ENCODE assay signal across 19 cellular contexts in the genomic region with DNA sequence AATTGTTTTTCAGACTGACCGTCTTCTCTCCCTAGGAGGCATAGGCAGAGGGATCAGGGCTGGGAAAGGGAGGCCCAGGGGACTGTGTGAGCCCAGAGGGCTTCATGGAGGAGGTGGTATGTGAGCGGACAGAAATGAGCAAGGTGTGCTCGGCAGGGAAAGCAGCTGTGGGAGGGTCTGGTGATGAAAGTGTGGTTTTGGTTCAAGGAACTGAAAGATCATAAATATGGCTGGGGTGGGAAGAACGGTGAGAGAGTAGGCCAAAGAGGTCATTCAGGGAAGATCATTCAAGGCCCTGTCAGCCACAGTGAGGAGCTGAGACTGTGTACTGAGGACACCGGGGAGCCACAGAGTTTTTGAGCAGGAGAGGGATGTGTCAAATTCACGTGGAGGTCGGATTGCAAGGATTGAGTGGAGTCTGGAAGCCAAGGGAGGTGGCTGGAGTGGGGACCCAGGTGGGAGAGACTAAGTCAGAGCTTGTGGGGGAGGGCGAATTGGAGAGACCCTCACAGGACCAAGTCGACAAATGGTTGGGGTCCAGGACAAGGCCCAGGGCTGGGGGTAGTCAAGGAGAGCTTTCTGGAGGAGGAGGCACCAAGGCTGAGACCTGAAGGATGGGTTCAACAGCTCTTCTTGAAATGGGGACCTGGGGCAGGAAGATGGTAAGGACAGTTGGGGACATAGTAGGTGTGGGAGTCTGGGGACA. TPM values are rescaled to one million over a fixed set of nuclear protein-coding genes. Genes with fewer than 3 reads are reported as not detected.
DNase-seq lines count a peak whose midpoint lies in the region; ATAC-seq and TF ChIP-seq lines count a peak whose summit lies in the region.
"Had no signal": no experiment of that assay in that cellular context is flagged by ENCODE, and none has a peak within 500 bp of the region (broad histone marks: within the 10 kb centered on the region; RNA-seq: fewer than 3 reads in every experiment).

No MANE protein-coding gene starts in this region.

- peak overlapping the region; percentile 4 for H3K27ac Mint-ChIP-seq in activated naive CD8-positive, alpha-beta T cell treated with anti-CD3 and anti-CD28 coated beads for 36 hours
- H3K27ac Mint-ChIP-seq in activated naive CD8-positive, alpha-beta T cell treated with anti-CD3 and anti-CD28 coated beads, Interleukin-2, amount 50 U/mL, for 24 hours = no peak overlapping the region
- H3K27ac Mint-ChIP-seq in HFFc6 (peak overlapping the region; percentile 60), chondrocyte (ENCODE audit: unreplicated experiment) (peak overlapping the region; percentile 13)
- peak overlapping the region; percentile 69 for H3K27ac Mint-ChIP-seq in stimulated activated memory B cell treated with anti-CD40 and anti-IgM and Interleukin-4, amounts not matched to agents 10 μg/mL and 1 μg/mL and 100 μg/mL, for 72 hours
- H3K27ac Mint-ChIP-seq: activated naive CD4-positive, alpha-beta T cell treated with anti-CD3 and anti-CD28 coated beads, Interleukin-2, amount 10 ng/mL, durations not matched to agents 7 days and 5 days; GM23338 had no signal

- peaks cover 21% of the 10 kb centered on the region for H3K4me1 Mint-ChIP-seq in activated naive CD8-positive, alpha-beta T cell treated with anti-CD3 and anti-CD28 coated beads for 36 hours
- H3K4me1 Mint-ChIP-seq in activated naive CD8-positive, alpha-beta T cell treated with anti-CD3 and anti-CD28 coated beads, Interleukin-2, amount 50 U/mL, for 24 hours = peaks cover 17% of the 10 kb centered on the region
- H3K4me1 Mint-ChIP-seq in HFFc6 (ENCODE audit: low read depth) (peaks cover 36% of the 10 kb centered on the region), chondrocyte (ENCODE audit: low read depth) (peaks cover 4% of the 10 kb centered on the region)
- H3K4me1 Mint-ChIP-seq in stimulated activated memory B cell treated with anti-CD40 and anti-IgM and Interleukin-4, amounts not matched to agents 10 μg/mL and 1 μg/mL and 100 μg/mL, for 72 hours = peaks cover 34% of the 10 kb centered on the region

- no peaks in the 10 kb centered on the region for H3K27me3 Mint-ChIP-seq in activated naive CD8-positive, alpha-beta T cell treated with anti-CD3 and anti-CD28 coated beads for 36 hours
- no peaks in the 10 kb centered on the region for H3K27me3 Mint-ChIP-seq in activated naive CD8-positive, alpha-beta T cell treated with anti-CD3 and anti-CD28 coated beads, Interleukin-2, amount 50 U/mL, for 24 hours
- H3K27me3 Mint-ChIP-seq in HFFc6 (ENCODE audit: insufficient read depth) = no peaks in the 10 kb centered on the region; the same call in 1 of the 2 replicates
- H3K27me3 Mint-ChIP-seq in chondrocyte (ENCODE audit: low read depth) = no peaks in the 10 kb centered on the region
- H3K27me3 Mint-ChIP-seq in stimulated activated memory B cell treated with anti-CD40 and anti-IgM and Interleukin-4, amounts not matched to agents 10 μg/mL and 1 μg/mL and 100 μg/mL, for 72 hours = no peaks in the 10 kb centered on the region
- H3K27me3 Mint-ChIP-seq: activated naive CD4-positive, alpha-beta T cell treated with anti-CD3 and anti-CD28 coated beads, Interleukin-2, amount 10 ng/mL, durations not matched to agents 7 days and 5 days had no signal

- H3K4me3 Mint-ChIP-seq in activated naive CD8-positive, alpha-beta T cell treated with anti-CD3 and anti-CD28 coated beads for 36 hours = no peak overlapping the region
- H3K4me3 Mint-ChIP-seq in activated naive CD8-positive, alpha-beta T cell treated with anti-CD3 and anti-CD28 coated beads, Interleukin-2, amount 50 U/mL, for 24 hours = no peak overlapping the region
- H3K4me3 Mint-ChIP-seq in HFFc6 (no peak overlapping the region), chondrocyte (ENCODE audit: unreplicated experiment) (no peak overlapping the region)
- peak overlapping the region; percentile 54 for H3K4me3 Mint-ChIP-seq in stimulated activated memory B cell treated with anti-CD40 and anti-IgM and Interleukin-4, amounts not matched to agents 10 μg/mL and 1 μg/mL and 100 μg/mL, for 72 hours
- H3K4me3 Mint-ChIP-seq: activated naive CD4-positive, alpha-beta T cell treated with anti-CD3 and anti-CD28 coated beads, Interleukin-2, amount 10 ng/mL, durations not matched to agents 7 days and 5 days; GM23338 had no signal

- no peak for ATAC-seq in activated naive CD8-positive, alpha-beta T cell treated with anti-CD3 and anti-CD28 coated beads, Interleukin-2, amount 50 U/mL, for 24 hours
- peak; percentile 65 for ATAC-seq in stimulated activated memory B cell treated with anti-CD40 and anti-IgM and Interleukin-4, amounts not matched to agents 10 μg/mL and 1 μg/mL and 100 μg/mL, for 72 hours
- no peak for ATAC-seq in HG03439 (IDR thresholded peaks at IDR 0.05; ENCODE audit: unreplicated experiment)
- ATAC-seq: body of pancreas, GM23338, pancreas had no signal

- H3K36me3 Mint-ChIP-seq in activated naive CD8-positive, alpha-beta T cell treated with anti-CD3 and anti-CD28 coated beads for 36 hours = peaks cover 2% of the 10 kb centered on the region
- H3K36me3 Mint-ChIP-seq in activated naive CD8-positive, alpha-beta T cell treated with anti-CD3 and anti-CD28 coated beads, Interleukin-2, amount 50 U/mL, for 24 hours (ENCODE audit: low read depth) = peaks cover 7% of the 10 kb centered on the region
- H3K36me3 Mint-ChIP-seq in HFFc6 (ENCODE audit: low read depth) (peaks cover 10% of the 10 kb centered on the region; the same call in 1 of the 2 replicates), chondrocyte (ENCODE audit: low read depth) (peaks cover 3% of the 10 kb centered on the region)
- H3K36me3 Mint-ChIP-seq in stimulated activated memory B cell treated with anti-CD40 and anti-IgM and Interleukin-4, amounts not matched to agents 10 μg/mL and 1 μg/mL and 100 μg/mL, for 72 hours = peaks cover 24% of the 10 kb centered on the region
- H3K36me3 Mint-ChIP-seq: activated naive CD4-positive, alpha-beta T cell treated with anti-CD3 and anti-CD28 coated beads, Interleukin-2, amount 10 ng/mL, durations not matched to agents 7 days and 5 days had no signal

- no peak for DNase-seq in activated naive CD8-positive, alpha-beta T cell treated with anti-CD3 and anti-CD28 coated beads for 36 hours
- no peak for DNase-seq in activated naive CD8-positive, alpha-beta T cell treated with anti-CD3 and anti-CD28 coated beads, Interleukin-2, amount 50 U/mL, for 24 hours
- DNase-seq in HFFc6 = no peak
- DNase-seq in chondrocyte (ENCODE audit: low spot score) = no peak
- no peak for DNase-seq in iPS-NIHi7 (ENCODE audit: extremely low spot score)
- DNase-seq in cortex of kidney (lab: John Stamatoyannopoulos, UW) = no peak
- DNase-seq: activated CD4-positive, alpha-beta T cell treated with anti-CD3 and anti-CD28 coated beads, Interleukin-2, amount 50 U/mL, for 4 hours; activated naive CD4-positive, alpha-beta T cell treated with anti-CD3 and anti-CD28 coated beads, Interleukin-2, amount 10 ng/mL, durations not matched to agents 7 days and 5 days; body of pancreas; esophagus squamous epithelium; NCI-H1694; sigmoid colon; stimulated activated CD4-positive, alpha-beta T cell treated with anti-CD3 and anti-CD28 coated beads, Interleukin-2, amount 100 ng/mL, for 24 hours had no signal

- TF ChIP-seq CTCF in HFFc6 (IDR thresholded peaks at IDR 0.05) (no peak), chondrocyte (IDR thresholded peaks at IDR 0.05) (no peak)

- H3K9me3 Mint-ChIP-seq in activated naive CD8-positive, alpha-beta T cell treated with anti-CD3 and anti-CD28 coated beads for 36 hours = no peaks in the 10 kb centered on the region
- H3K9me3 Mint-ChIP-seq in activated naive CD8-positive, alpha-beta T cell treated with anti-CD3 and anti-CD28 coated beads, Interleukin-2, amount 50 U/mL, for 24 hours = no peaks in the 10 kb centered on the region
- H3K9me3 Mint-ChIP-seq in HFFc6 (no peaks in the 10 kb centered on the region), chondrocyte (ENCODE audit: low read depth) (no peaks in the 10 kb centered on the region)
- no peaks in the 10 kb centered on the region for H3K9me3 Mint-ChIP-seq in stimulated activated memory B cell treated with anti-CD40 and anti-IgM and Interleukin-4, amounts not matched to agents 10 μg/mL and 1 μg/mL and 100 μg/mL, for 72 hours
- H3K9me3 Mint-ChIP-seq: activated naive CD4-positive, alpha-beta T cell treated with anti-CD3 and anti-CD28 coated beads, Interleukin-2, amount 10 ng/mL, durations not matched to agents 7 days and 5 days; GM23338 had no signal

RNA-seq across cellular contexts. Expression of a gene that starts 7.6 kb away (rescaled TPM):
- total RNA-seq in activated naive CD8-positive, alpha-beta T cell treated with anti-CD3 and anti-CD28 coated beads for 36 hours = 10 to 100 TPM; 41.8 to 44.2 TPM
- total RNA-seq in HFFc6 (2021; fragmentation: NEBNext Ultra II Directional; extraction: Animal tissue kit (Norgen Biotek cat#: 25700)) = 100 to 1,000 TPM; 141 to 211 (median 152) TPM
- 478 to 514 TPM (median 487 TPM) in 3 replicates for total RNA-seq in chondrocyte

RNA-seq across cellular contexts. Expression of a gene that starts 7.9 kb away (rescaled TPM):
- total RNA-seq in activated naive CD8-positive, alpha-beta T cell treated with anti-CD3 and anti-CD28 coated beads for 36 hours = 10 to 100 TPM; 26.1 to 28.1 TPM
- total RNA-seq in HFFc6 (2021; fragmentation: NEBNext Ultra II Directional; extraction: Animal tissue kit (Norgen Biotek cat#: 25700)) = 10 to 100 TPM; 15.8 to 20.0 (median 18.5) TPM
- 19.4 to 22.2 TPM (median 21.5 TPM) in 3 replicates for total RNA-seq in chondrocyte

RNA-seq across cellular contexts. Expression of a gene that starts 33.9 kb away (rescaled TPM):
- total RNA-seq in activated naive CD8-positive, alpha-beta T cell treated with anti-CD3 and anti-CD28 coated beads for 36 hours = not detected
- total RNA-seq in HFFc6 (2021; fragmentation: NEBNext Ultra II Directional; extraction: Animal tissue kit (Norgen Biotek cat#: 25700)) = under 1 TPM in 4 of 6 experiments, not detected in 2; 0.07 to 0.11 (median 0.10) TPM
- 0.20 to 0.53 TPM (median 0.46 TPM) in 3 replicates for total RNA-seq in chondrocyte
- total RNA-seq: body of pancreas, glomerular endothelial cell, urinary bladder had no signal

RNA-seq across cellular contexts. Expression of a gene that starts 57.0 kb away (rescaled TPM):
- total RNA-seq in activated naive CD8-positive, alpha-beta T cell treated with anti-CD3 and anti-CD28 coated beads for 36 hours = under 1 TPM; 0.64 to 0.84 TPM
- total RNA-seq in HFFc6 (2021; fragmentation: NEBNext Ultra II Directional; extraction: Animal tissue kit (Norgen Biotek cat#: 25700)) = 1 to 10 TPM in 2 of 6 experiments, under 1 TPM in 4; 0.86 to 1.5 (median 0.94) TPM
- 3.6 to 4.9 TPM (median 4.5 TPM) in 3 replicates for total RNA-seq in chondrocyte
